7 cellular contexts compared by ENCODE assay signal in genomic region chr9:137227057-137227852, GRCh38.
DNase-seq lines count a peak whose midpoint lies in the region; ATAC-seq and TF ChIP-seq lines count a peak whose summit lies in the region.

TSS of gene RNF224 (plus strand) at chr9:137227502. CDS start at chr9:137228336, 834 bp downstream.

- in situ Hi-C loops in astrocyte of the spinal cord (cut with HindIII; ENCODE audit: low sequenced_read_pairs) = no loop called here

- no peak for ATAC-seq in GM18907 (IDR thresholded peaks at IDR 0.05; ENCODE audit: unreplicated experiment)

- DNase-seq in GM12865 (ENCODE audit: low read depth) (peak; percentile 88), NCI-H1436 treated with DMSO at 0.1 percent for 48 hours (lab: John Stamatoyannopoulos, UW) (peak; percentile 17), UCSD-AML1 (lab: John Stamatoyannopoulos, UW; ENCODE audit: unreplicated experiment) (peak; percentile 78), astrocyte of the spinal cord (ENCODE audit: low read depth, low spot score) (peak; percentile 60), iPS-NIHi11 (ENCODE audit: low spot score) (peak; percentile 78)
- peak; percentile 70 to 72 for DNase-seq in stimulated activated CD4-positive, alpha-beta T cell treated with anti-CD3 and anti-CD28 coated beads, Interleukin-15, amount 100 ng/mL, for 1 hour (ENCODE audit: low read depth in 1 of 2, low spot score in 1 of 2)

- H3K4me3 ChIP-seq in GM12865 (ENCODE audit: low read depth, low read length) (no peak within 1 kb of the TSS), astrocyte of the spinal cord (ENCODE audit: low read depth, low read length) (no peak within 1 kb of the TSS)

- TF ChIP-seq CTCF in GM12865 (IDR thresholded peaks at IDR 0.05; ENCODE audit: insufficient read depth, low read depth, low read length, missing control alignments) (peak; percentile 94), astrocyte of the spinal cord (IDR thresholded peaks at IDR 0.05; ENCODE audit: low read depth, low read length) (peak; percentile 90)

Comparison
In these comparisons a context has a peak if more than half of its experiments do, and no peak if none do; other contexts are left out.
1. DNase-seq: peak in every context shown above with its lines; median percentile 88 in GM12865; 78 in UCSD-AML1; 78 in iPS-NIHi11; 71 in stimulated activated CD4-positive, alpha-beta T cell treated with anti-CD3 and anti-CD28 coated beads, Interleukin-15, amount 100 ng/mL, for 1 hour; 60 in astrocyte of the spinal cord; 17 in NCI-H1436 treated with DMSO at 0.1 percent for 48 hours.